22 cellular contexts compared by ENCODE assay signal in genomic region chr6:3881722-3882421, GRCh38.
"Had no signal": no experiment of that assay in that cellular context is flagged by ENCODE, and none has a peak within 500 bp of the region (broad histone marks: within the 10 kb centered on the region; RNA-seq: fewer than 3 reads in every experiment).

No MANE protein-coding gene starts in this region.

- H3K4me3 ChIP-seq: adrenal gland, body of pancreas, cardiac muscle cell, coronary artery, dorsolateral prefrontal cortex, gastroesophageal sphincter, left lung, ovary, prostate gland, thoracic aorta, uterus had no signal

- ATAC-seq: body of pancreas; effector memory CD8-positive, alpha-beta T cell had no signal

- H3K9me3 ChIP-seq: adrenal gland, body of pancreas, gastroesophageal sphincter, left lung, neutrophil, ovary, prostate gland, thoracic aorta, uterus had no signal

- H3K4me1 ChIP-seq: adrenal gland, body of pancreas, left lung, prostate gland, uterus had no signal

- H3K27me3 ChIP-seq: adrenal gland, body of pancreas, cardiac muscle cell, dorsolateral prefrontal cortex, gastroesophageal sphincter, left lung, ovary, uterus had no signal

- DNase-seq: activated B cell treated with CpG ODN at 0.5 μM for 24 hours; activated CD4-positive, alpha-beta T cell treated with anti-CD3 and anti-CD28 coated beads, Interleukin-2, amount 50 U/mL, for 4 hours; activated effector memory CD4-positive, alpha-beta T cell treated with Interleukin-2 at 50 U/mL for 16 hours; activated naive CD4-positive, alpha-beta T cell treated with Interleukin-2 at 50 U/mL for 16 hours; aorta; body of pancreas; dorsolateral prefrontal cortex; effector memory CD8-positive, alpha-beta T cell; kidney glomerular epithelial cell; left lung; mammary epithelial cell; ovary; stimulated activated CD4-positive, alpha-beta T cell treated with anti-CD3 and anti-CD28 coated beads, Interleukin-2, amount 100 ng/mL, for 48 hours; stimulated activated naive CD4-positive, alpha-beta T cell treated with Interleukin-2 at 50 U/mL for 16 hours had no signal

- H3K27ac ChIP-seq: adrenal gland, body of pancreas, cardiac muscle cell, neutrophil, ovary, prostate gland had no signal

- H3K36me3 ChIP-seq: adrenal gland, cardiac muscle cell, gastroesophageal sphincter, left lung, neutrophil, ovary, prostate gland, thoracic aorta, uterus had no signal
